In genomic region chr2:111061192-111061591, GRCh38 we compare ENCODE assay signal across 19 cellular contexts.
"Had no signal": no experiment of that assay in that cellular context is flagged by ENCODE, and none has a peak within 500 bp of the region (broad histone marks: within the 10 kb centered on the region; RNA-seq: fewer than 3 reads in every experiment).

No MANE protein-coding gene starts in this region.

- H3K4me3 Mint-ChIP-seq: activated naive CD8-positive, alpha-beta T cell treated with anti-CD3 and anti-CD28 coated beads, Interleukin-2, amount 50 U/mL, for 24 hours; activated T-helper 17 cell treated with anti-CD3 and anti-CD28 coated beads, Interleukin-2, amount 50 U/mL, for 72 hours; dendritic cell treated with granulocyte-macrophage colony-stimulating factor and Interleukin-4, amounts not matched to agents 40 ng/mL and 50 ng/mL, for 4 days; effector memory CD8-positive, alpha-beta T cell; nephron had no signal

- H3K27ac ChIP-seq: tibial nerve, uterus, VCaP had no signal

- H3K9me3 Mint-ChIP-seq: dendritic cell treated with granulocyte-macrophage colony-stimulating factor and Interleukin-4, amounts not matched to agents 40 ng/mL and 50 ng/mL, for 4 days had no signal

- DNase-seq: activated CD4-positive, alpha-beta T cell treated with anti-CD3 and anti-CD28 coated beads for 1 hour; activated CD4-positive, alpha-beta T cell treated with anti-CD3 and anti-CD28 coated beads, Interleukin-2, amount 50 U/mL, for 4 hours; activated naive CD4-positive, alpha-beta T cell treated with Interleukin-2 at 50 U/mL for 16 hours; activated naive CD8-positive, alpha-beta T cell treated with anti-CD3 and anti-CD28 coated beads, Interleukin-2, amount 50 U/mL, for 24 hours; aorta; cerebellar nuclear complex; effector memory CD8-positive, alpha-beta T cell; foreskin melanocyte; mesendoderm; nucleus accumbens; posterior cingulate gyrus; retina; stimulated activated naive CD4-positive, alpha-beta T cell; uterus had no signal

- H3K36me3 ChIP-seq: tibial nerve, uterus had no signal

- H3K27me3 ChIP-seq: tibial nerve, uterus had no signal

- H3K27ac Mint-ChIP-seq: activated naive CD8-positive, alpha-beta T cell treated with anti-CD3 and anti-CD28 coated beads, Interleukin-2, amount 50 U/mL, for 24 hours; activated T-helper 17 cell treated with anti-CD3 and anti-CD28 coated beads, Interleukin-2, amount 50 U/mL, for 72 hours; dendritic cell treated with granulocyte-macrophage colony-stimulating factor and Interleukin-4, amounts not matched to agents 40 ng/mL and 50 ng/mL, for 4 days; effector memory CD8-positive, alpha-beta T cell; nephron had no signal

- H3K4me3 ChIP-seq: tibial nerve, uterus had no signal

- H3K4me1 ChIP-seq: tibial nerve, uterus had no signal
